Comparison of ENCODE assay signal across 12 cellular contexts in the genomic region with DNA sequence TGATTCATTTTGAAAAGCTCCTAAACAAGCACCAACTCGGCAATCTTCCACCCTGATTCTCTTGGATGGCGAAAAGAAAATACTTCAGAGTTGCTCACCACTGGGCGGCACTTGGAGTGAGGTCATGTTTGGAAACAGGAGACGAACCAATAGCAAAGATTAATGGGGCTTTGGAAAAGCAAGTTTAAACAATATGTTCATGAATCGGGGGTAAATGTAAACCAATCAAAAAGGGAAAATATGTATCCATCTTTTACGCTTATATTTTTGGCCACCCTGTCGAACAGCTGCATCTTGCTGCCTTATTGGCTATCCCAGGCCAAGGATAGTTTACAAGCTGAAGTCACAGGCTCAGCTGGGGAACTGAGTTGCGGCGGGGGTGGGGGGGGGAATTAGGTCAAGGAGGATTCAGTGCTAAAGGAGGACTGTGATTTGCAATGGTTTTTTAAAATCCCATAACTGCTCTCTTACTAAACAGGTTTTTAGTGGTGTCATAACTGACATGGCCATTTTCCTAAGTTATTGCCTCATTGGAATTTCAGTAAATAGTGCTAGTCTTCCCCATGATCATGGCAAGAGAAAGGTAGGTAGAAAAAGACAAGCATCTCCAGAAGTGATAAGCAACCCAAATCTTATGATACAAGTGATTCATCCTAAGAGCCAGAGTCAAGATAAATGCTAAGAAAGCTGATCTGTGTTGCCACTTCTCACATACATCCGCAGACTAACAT.
DNase-seq lines count a peak whose midpoint lies in the region; ATAC-seq, FAIRE-seq and TF ChIP-seq lines count a peak whose summit lies in the region.
"Had no signal": no experiment of that assay in that cellular context is flagged by ENCODE, and none has a peak within 500 bp of the region (broad histone marks: within the 10 kb centered on the region; RNA-seq: fewer than 3 reads in every experiment).

No MANE protein-coding gene starts in this region.

- WGBS in esophagus, 2 donors, result 42 to 58% methylated on average over 10 of the region's 10 CpGs

- ATAC-seq in activated CD8-positive, alpha-beta T cell treated with anti-CD3 and anti-CD28 coated beads for 36 hours, result no peak
- ATAC-seq in GM18511 (IDR thresholded peaks at IDR 0.05; ENCODE audit: unreplicated experiment) (no peak), GM18907 (IDR thresholded peaks at IDR 0.05; ENCODE audit: unreplicated experiment) (no peak)
- ATAC-seq: activated T-cell treated with anti-CD3 and anti-CD28 coated beads, Interleukin-2, amount 50 U/mL, for 72 hours; T-cell had no signal

- H3K79me2 ChIP-seq in ACC112 (ENCODE audit: control insufficient read depth, insufficient read depth, low read length, unreplicated experiment), result no peaks in the 10 kb centered on the region

- DNase-seq in NCI-H446 treated with DMSO at 0.1 percent for 48 hours (lab: John Stamatoyannopoulos, UW) (peak; percentile 98), HTR-8/SVneo (ENCODE audit: insufficient read length, low spot score) (no peak)
- no peak for DNase-seq in activated CD8-positive, alpha-beta T cell treated with anti-CD3 and anti-CD28 coated beads for 36 hours
- DNase-seq: activated T-cell treated with anti-CD3 and anti-CD28 coated beads, Interleukin-2, amount 50 U/mL, for 72 hours; BE2C; NCI-H510A; T-cell had no signal

- H3K36me3 Mint-ChIP-seq in activated CD8-positive, alpha-beta T cell treated with anti-CD3 and anti-CD28 coated beads for 36 hours (ENCODE audit: low read depth), result no peaks in the 10 kb centered on the region
- H3K36me3 Mint-ChIP-seq: T-cell had no signal

- CTCF ChIA-PET in activated CD8-positive, alpha-beta T cell treated with anti-CD3 and anti-CD28 coated beads for 36 hours (lab: Charles Lee), result no interaction called here

- no peak for FAIRE-seq in HTR-8/SVneo (lab: Jason Lieb, UNC)

- peak overlapping the region; percentile 63 for H2AFZ ChIP-seq in ACC112 (ENCODE audit: low read length, unreplicated experiment)

- H3K27me3 ChIP-seq in ACC112 (ENCODE audit: insufficient read depth, low read length) (no peaks in the 10 kb centered on the region), esophagus (ENCODE audit: control insufficient read depth in 1 of 2, insufficient read depth in 2 of 2, low read length in 2 of 2) (no peaks in the 10 kb centered on the region), muscle layer of duodenum (ENCODE audit: low read depth, low read length) (no peaks in the 10 kb centered on the region)
- H3K27me3 ChIP-seq: BE2C had no signal

- no peaks in the 10 kb centered on the region for H3K9me3 Mint-ChIP-seq in activated CD8-positive, alpha-beta T cell treated with anti-CD3 and anti-CD28 coated beads for 36 hours
- H3K9me3 Mint-ChIP-seq: activated T-cell treated with anti-CD3 and anti-CD28 coated beads, Interleukin-2, amount 50 U/mL, for 72 hours; T-cell had no signal

- H3K4me1 Mint-ChIP-seq in activated CD8-positive, alpha-beta T cell treated with anti-CD3 and anti-CD28 coated beads for 36 hours (ENCODE audit: low read depth), result peaks cover 4% of the 10 kb centered on the region

- H3K4me3 ChIP-seq in ACC112 (ENCODE audit: low read depth, low read length) (peak overlapping the region; percentile 32), esophagus (ENCODE audit: low read depth in 1 of 2, low read length in 2 of 2) (no peak overlapping the region), muscle layer of duodenum (ENCODE audit: low read depth in 1 of 2, low read length in 2 of 2) (no peak overlapping the region)

- H3K9me3 ChIP-seq in esophagus (ENCODE audit: control insufficient read depth in 2 of 2, insufficient read depth in 1 of 2, low read depth in 1 of 2, low read length in 1 of 2), result no peaks in the 10 kb centered on the region
- H3K9me3 ChIP-seq in muscle layer of duodenum (ENCODE audit: control insufficient read depth in 1 of 2, low read length in 2 of 2), result no peaks in the 10 kb centered on the region
- H3K9me3 ChIP-seq: BE2C had no signal

- TF ChIP-seq CTCF in activated CD8-positive, alpha-beta T cell treated with anti-CD3 and anti-CD28 coated beads for 36 hours (IDR thresholded peaks at IDR 0.05), result no peak

- H3K27ac ChIP-seq in ACC112 (ENCODE audit: low read depth, low read length) (peak overlapping the region; percentile 62), esophagus (ENCODE audit: low read depth in 2 of 2, low read length in 1 of 2) (peak overlapping the region; percentile 33 to 68), muscle layer of duodenum (ENCODE audit: low read length) (peak overlapping the region; percentile 34)

- intact Hi-C loops in activated CD8-positive, alpha-beta T cell treated with anti-CD3 and anti-CD28 coated beads for 36 hours (cut with micrococcal nuclease), result no loop called here

- POLR2A ChIA-PET in activated CD8-positive, alpha-beta T cell treated with anti-CD3 and anti-CD28 coated beads for 36 hours (lab: Charles Lee), result no interaction called here

- H3K27ac Mint-ChIP-seq in activated CD8-positive, alpha-beta T cell treated with anti-CD3 and anti-CD28 coated beads for 36 hours, result no peak overlapping the region
- H3K27ac Mint-ChIP-seq: activated T-cell treated with anti-CD3 and anti-CD28 coated beads, Interleukin-2, amount 50 U/mL, for 72 hours; T-cell had no signal

- H3K4me3 Mint-ChIP-seq in activated CD8-positive, alpha-beta T cell treated with anti-CD3 and anti-CD28 coated beads for 36 hours, result no peak overlapping the region
- H3K4me3 Mint-ChIP-seq: activated T-cell treated with anti-CD3 and anti-CD28 coated beads, Interleukin-2, amount 50 U/mL, for 72 hours; T-cell had no signal

- H3K27me3 Mint-ChIP-seq in activated CD8-positive, alpha-beta T cell treated with anti-CD3 and anti-CD28 coated beads for 36 hours, result peaks cover 26% of the 10 kb centered on the region
- H3K27me3 Mint-ChIP-seq: T-cell had no signal

- H3K36me3 ChIP-seq in ACC112 (ENCODE audit: insufficient read depth, low read length) (no peaks in the 10 kb centered on the region), esophagus (ENCODE audit: control insufficient read depth in 2 of 2, insufficient read depth in 2 of 2, low read length in 1 of 2) (no peaks in the 10 kb centered on the region), muscle layer of duodenum (ENCODE audit: control insufficient read depth in 1 of 2, insufficient read depth in 2 of 2, low read length in 2 of 2) (no peaks in the 10 kb centered on the region)
- H3K36me3 ChIP-seq: BE2C had no signal

- peaks cover 59% of the 10 kb centered on the region for H3K4me1 ChIP-seq in ACC112 (ENCODE audit: control insufficient read depth, insufficient read depth, low read length, unreplicated experiment)
- H3K4me1 ChIP-seq in esophagus (ENCODE audit: control insufficient read depth in 2 of 2, insufficient read depth in 2 of 2, low read length in 1 of 2), result peaks cover 0 to 2% of the 10 kb centered on the region in 2 donors
- H3K4me1 ChIP-seq in muscle layer of duodenum (ENCODE audit: control insufficient read depth in 1 of 2, insufficient read depth in 2 of 2, low read length in 2 of 2), result peaks cover 2% of the 10 kb centered on the region in 2 donors
